In the genomic region with DNA sequence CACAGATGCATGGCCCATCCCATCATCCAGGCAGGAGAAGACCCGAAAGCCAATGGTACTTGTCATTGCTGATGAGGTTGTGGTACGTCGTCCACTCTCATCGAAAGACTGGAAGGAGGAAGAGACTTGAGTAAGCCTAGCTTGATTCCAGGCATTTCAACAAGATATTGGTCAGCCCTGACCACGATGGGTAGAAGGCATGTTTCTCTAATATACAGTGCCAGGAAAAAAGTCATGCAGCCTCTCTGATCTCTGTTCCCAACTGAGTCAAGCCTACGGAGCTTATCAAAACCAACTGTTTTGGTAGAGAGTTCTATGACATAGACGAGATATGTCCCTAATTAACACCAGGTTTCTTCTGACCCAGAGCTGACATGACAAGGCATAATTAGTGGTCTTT, we compare ENCODE assay signal across 27 cellular contexts. TPM values are rescaled to one million over a fixed set of nuclear protein-coding genes. Genes with fewer than 3 reads are reported as not detected.
DNase-seq lines count a peak whose midpoint lies in the region; ATAC-seq and TF ChIP-seq lines count a peak whose summit lies in the region.
"Had no signal": no experiment of that assay in that cellular context is flagged by ENCODE, and none has a peak within 500 bp of the region (broad histone marks: within the 10 kb centered on the region; RNA-seq: fewer than 3 reads in every experiment).

No MANE protein-coding gene starts in this region.

- no peaks in the 10 kb centered on the region for H3K9me2 ChIP-seq in GM23248 (ENCODE audit: insufficient read depth)

- H3K4me3 Mint-ChIP-seq in memory B cell: no peak overlapping the region
- H3K4me3 Mint-ChIP-seq: activated CD4-positive, alpha-beta memory T cell treated with anti-CD3 and anti-CD28 coated beads for 36 hours; CD8-positive, alpha-beta memory T cell; natural killer cell treated with Interleukin-12 subunit alpha and Interleukin-12 subunit beta and Interleukin-15 and Interleukin-18, amount 100 ng/mL, for 72 hours; T-helper 1 cell treated with Interleukin-12 subunit alpha and Interleukin-12 subunit beta and Interleukin-4 antibody, amounts not matched to agents 30 μg/mL and 1 μg/mL, for 36 hours had no signal

- DNase-seq in AG08396 (ENCODE audit: low spot score): peak; percentile 20
- DNase-seq in GM23248: peak; percentile 95
- DNase-seq in astrocyte of the cerebellum (ENCODE audit: low read depth): peak; percentile 42
- no peak for DNase-seq in memory B cell (ENCODE audit: low spot score in 2 of 2)
- no peak for DNase-seq in stimulated activated CD4-positive, alpha-beta T cell treated with anti-CD3 and anti-CD28 coated beads, Interleukin-1b, Interleukin-23, amount 100 ng/mL, for 48 hours
- DNase-seq in NCI-H1436 (lab: John Stamatoyannopoulos, UW): no peak
- DNase-seq: activated CD4-positive, alpha-beta memory T cell treated with anti-CD3 and anti-CD28 coated beads for 36 hours; activated naive CD4-positive, alpha-beta T cell; activated T-cell treated with anti-CD3 and anti-CD28 coated beads for 4 hours; aorta; CD8-positive, alpha-beta memory T cell; colonic mucosa; foreskin melanocyte; kidney glomerular epithelial cell; NCI-H1417 treated with DMSO at 0.1 percent for 48 hours; NCI-H2171 treated with DMSO at 0.1 percent for 48 hours; NCI-H82; OCI-M1; SIG-M5; small intestine; stimulated activated CD4-positive, alpha-beta T cell treated with anti-CD3 and anti-CD28 coated beads, Interleukin-4, amount 100 ng/mL, for 24 hours; WERI-Rb-1 had no signal

- H3K4me3 ChIP-seq in GM23248 (no peak overlapping the region), astrocyte of the cerebellum (ENCODE audit: low read depth, low read length) (no peak overlapping the region)
- H3K4me3 ChIP-seq: colonic mucosa had no signal

- in situ Hi-C loops in GM23248 (cut with MboI): loop anchor here (10.0 to 25.0 kb wide), 3 partner anchors 158 to 435 kb away; no protein-coding TSS in a partner anchor
- in situ Hi-C loops in astrocyte of the cerebellum (cut with HindIII; ENCODE audit: low sequenced_read_pairs): no loop called here

- WGBS in GM23248 (ENCODE audit: low coverage in 1 of 2, low lambda C conversion rate in 2 of 2, missing lambda C conversion rate in 2 of 2), 2 experiments: 2 to 4% methylated on average over 7 of the region's 7 CpGs

- H3K27me3 Mint-ChIP-seq in memory B cell: no peaks in the 10 kb centered on the region
- H3K27me3 Mint-ChIP-seq: activated CD4-positive, alpha-beta memory T cell treated with anti-CD3 and anti-CD28 coated beads for 36 hours; natural killer cell treated with Interleukin-12 subunit alpha and Interleukin-12 subunit beta and Interleukin-15 and Interleukin-18, amount 100 ng/mL, for 72 hours; progenitor cell of endocrine pancreas had no signal

- H3K27me3 ChIP-seq in GM23248 (replicated peaks; ENCODE audit: insufficient read depth): no peaks in the 10 kb centered on the region
- H3K27me3 ChIP-seq: colonic mucosa had no signal

- H3K27ac Mint-ChIP-seq in memory B cell: peak overlapping the region; percentile 19
- H3K27ac Mint-ChIP-seq: activated CD4-positive, alpha-beta memory T cell treated with anti-CD3 and anti-CD28 coated beads for 36 hours; natural killer cell treated with Interleukin-12 subunit alpha and Interleukin-12 subunit beta and Interleukin-15 and Interleukin-18, amount 100 ng/mL, for 72 hours; progenitor cell of endocrine pancreas; T-helper 1 cell treated with Interleukin-12 subunit alpha and Interleukin-12 subunit beta and Interleukin-4 antibody, amounts not matched to agents 30 μg/mL and 1 μg/mL, for 36 hours had no signal

- ATAC-seq in memory B cell (ENCODE audit: low read depth) (no peak), GM18502 (IDR thresholded peaks at IDR 0.05; ENCODE audit: poor library complexity, unreplicated experiment) (no peak), GM21526 (IDR thresholded peaks at IDR 0.05; ENCODE audit: low FRiP score, unreplicated experiment) (no peak)
- ATAC-seq: natural killer cell treated with Interleukin-12 subunit alpha and Interleukin-12 subunit beta and Interleukin-15 and Interleukin-18, amount 100 ng/mL, for 72 hours had no signal

- peaks cover 11% of the 10 kb centered on the region for H3K36me3 ChIP-seq in GM23248 (ENCODE audit: low read depth)
- H3K36me3 ChIP-seq: colonic mucosa had no signal

- peaks cover 3% of the 10 kb centered on the region for H3K4me1 Mint-ChIP-seq in memory B cell

- H3K9me3 ChIP-seq in GM23248 (ENCODE audit: low read depth): no peaks in the 10 kb centered on the region
- H3K9me3 ChIP-seq: colonic mucosa had no signal

- peak overlapping the region; percentile 26 for H3K4me2 ChIP-seq in GM23248 (ENCODE audit: unreplicated experiment)

- no peak for TF ChIP-seq CTCF in astrocyte of the cerebellum (IDR thresholded peaks at IDR 0.05; ENCODE audit: low read depth, low read length, missing control alignments)

- H3F3A ChIP-seq in GM23248 (ENCODE audit: insufficient read depth): peaks cover 73% of the 10 kb centered on the region

- no peak overlapping the region for H2AFZ ChIP-seq in GM23248

- no peaks in the 10 kb centered on the region for H4K20me1 ChIP-seq in GM23248 (ENCODE audit: insufficient read depth)

- no peaks in the 10 kb centered on the region for H3K9me3 Mint-ChIP-seq in memory B cell
- H3K9me3 Mint-ChIP-seq: activated CD4-positive, alpha-beta memory T cell treated with anti-CD3 and anti-CD28 coated beads for 36 hours; CD8-positive, alpha-beta memory T cell; natural killer cell treated with Interleukin-12 subunit alpha and Interleukin-12 subunit beta and Interleukin-15 and Interleukin-18, amount 100 ng/mL, for 72 hours; T-helper 1 cell treated with Interleukin-12 subunit alpha and Interleukin-12 subunit beta and Interleukin-4 antibody, amounts not matched to agents 30 μg/mL and 1 μg/mL, for 36 hours had no signal

- peaks cover 51% of the 10 kb centered on the region for H3K4me1 ChIP-seq in GM23248 (ENCODE audit: insufficient read depth)
- H3K4me1 ChIP-seq: colonic mucosa had no signal

- no peaks in the 10 kb centered on the region for H3K79me2 ChIP-seq in GM23248 (ENCODE audit: insufficient read depth)

- peaks cover 52% of the 10 kb centered on the region for H3K36me3 Mint-ChIP-seq in memory B cell

- peak overlapping the region; percentile 68 for H3K27ac ChIP-seq in GM23248
- H3K27ac ChIP-seq: colonic mucosa, WERI-Rb-1 had no signal

- peak overlapping the region; percentile 14; the same call in 1 of the 2 replicates for H3K9ac ChIP-seq in GM23248

RNA-seq across cellular contexts. Expression of a gene that starts 58.6 kb away (rescaled TPM):
- 28.7 and 33.3 TPM in 2 replicates for total RNA-seq in GM23248 (2014; rRNA removed; shearing (Covaris generic))
- 16.2 and 17.0 TPM in 2 replicates for polyA plus RNA-seq in GM23248 (2016; fragmentation: Nextera tagmentation; extraction: Ambion mirVana)

Comparison
In these comparisons a context has a peak if more than half of its experiments do, and no peak if none do; other contexts are left out.
1. DNase-seq: peak in AG08396 (single experiment), GM23248 (single experiment) and astrocyte of the cerebellum (single experiment); none in memory B cell (0 of 2), stimulated activated CD4-positive, alpha-beta T cell treated with anti-CD3 and anti-CD28 coated beads, Interleukin-1b, Interleukin-23, amount 100 ng/mL, for 48 hours (single experiment) and NCI-H1436 (single experiment).